ENCODE assay signal across 20 cellular contexts in the genomic region with DNA sequence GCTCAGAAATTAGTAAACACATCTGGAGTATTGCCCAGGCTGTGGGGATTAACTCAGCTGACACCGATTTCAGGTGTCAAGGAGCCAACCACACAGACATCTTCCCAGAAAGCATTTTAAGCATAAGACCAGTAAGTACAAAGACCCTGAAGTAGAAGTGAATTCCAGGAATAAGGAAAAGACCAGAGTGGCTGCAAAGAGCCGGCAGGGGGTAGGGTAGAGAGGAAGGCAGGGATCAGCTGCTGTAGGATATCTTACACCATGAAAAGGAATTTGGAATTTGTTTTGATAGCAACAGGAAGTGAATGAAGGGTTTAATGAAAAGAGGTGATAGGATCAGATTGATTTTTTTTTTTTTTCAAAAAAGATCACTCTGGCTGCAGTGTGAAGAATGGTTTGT.
"Had no signal": no experiment of that assay in that cellular context is flagged by ENCODE, and none has a peak within 500 bp of the region (broad histone marks: within the 10 kb centered on the region; RNA-seq: fewer than 3 reads in every experiment).

No MANE protein-coding gene starts in this region.

- H3K27ac Mint-ChIP-seq: activated B cell treated with CpG ODN at 0.5 μM for 24 hours; activated CD4-positive, alpha-beta memory T cell treated with anti-CD3 and anti-CD28 coated beads, Interleukin-2, amount 10 ng/mL, durations not matched to agents 7 days and 5 days; activated CD8-positive, alpha-beta memory T cell treated with anti-CD3 and anti-CD28 coated beads, Interleukin-2, amount 10 ng/mL, durations not matched to agents 7 days and 5 days; activated naive CD8-positive, alpha-beta T cell treated with anti-CD3 and anti-CD28 coated beads for 36 hours; natural killer cell; stimulated activated naive B cell treated with anti-CD40 and anti-IgM and Interleukin-4, amounts not matched to agents 10 μg/mL and 1 μg/mL and 100 μg/mL, for 72 hours; T-cell had no signal

- H3K4me3 Mint-ChIP-seq: activated B cell treated with CpG ODN at 0.5 μM for 24 hours; activated CD4-positive, alpha-beta memory T cell treated with anti-CD3 and anti-CD28 coated beads, Interleukin-2, amount 10 ng/mL, durations not matched to agents 7 days and 5 days; activated CD8-positive, alpha-beta memory T cell treated with anti-CD3 and anti-CD28 coated beads, Interleukin-2, amount 10 ng/mL, durations not matched to agents 7 days and 5 days; activated naive CD8-positive, alpha-beta T cell treated with anti-CD3 and anti-CD28 coated beads for 36 hours; central memory CD8-positive, alpha-beta T cell; natural killer cell; stimulated activated naive B cell treated with anti-CD40 and anti-IgM and Interleukin-4, amounts not matched to agents 10 μg/mL and 1 μg/mL and 100 μg/mL, for 72 hours; T-cell had no signal

- H3K9me3 Mint-ChIP-seq: activated B cell treated with CpG ODN at 0.5 μM for 24 hours; activated naive CD8-positive, alpha-beta T cell treated with anti-CD3 and anti-CD28 coated beads for 36 hours had no signal

- ATAC-seq: activated CD8-positive, alpha-beta memory T cell treated with anti-CD3 and anti-CD28 coated beads, Interleukin-2, amount 10 ng/mL, durations not matched to agents 7 days and 5 days; body of pancreas; heart right ventricle; lower lobe of right lung; natural killer cell; stimulated activated naive B cell treated with anti-CD40 and anti-IgM and Interleukin-4, amounts not matched to agents 10 μg/mL and 1 μg/mL and 100 μg/mL, for 72 hours; T-cell had no signal

- H3K4me3 ChIP-seq: body of pancreas, esophagus muscularis mucosa, heart right ventricle, lower lobe of right lung, sigmoid colon, thyroid gland, uterus had no signal

- H3K36me3 Mint-ChIP-seq: activated CD8-positive, alpha-beta memory T cell treated with anti-CD3 and anti-CD28 coated beads, Interleukin-2, amount 10 ng/mL, durations not matched to agents 7 days and 5 days; activated naive CD8-positive, alpha-beta T cell treated with anti-CD3 and anti-CD28 coated beads for 36 hours; natural killer cell; stimulated activated naive B cell treated with anti-CD40 and anti-IgM and Interleukin-4, amounts not matched to agents 10 μg/mL and 1 μg/mL and 100 μg/mL, for 72 hours; T-cell had no signal

- H3K4me1 Mint-ChIP-seq: activated B cell treated with CpG ODN at 0.5 μM for 24 hours; activated CD4-positive, alpha-beta memory T cell treated with anti-CD3 and anti-CD28 coated beads, Interleukin-2, amount 10 ng/mL, durations not matched to agents 7 days and 5 days; activated CD8-positive, alpha-beta memory T cell treated with anti-CD3 and anti-CD28 coated beads, Interleukin-2, amount 10 ng/mL, durations not matched to agents 7 days and 5 days; activated naive CD8-positive, alpha-beta T cell treated with anti-CD3 and anti-CD28 coated beads for 36 hours; central memory CD8-positive, alpha-beta T cell; natural killer cell; stimulated activated naive B cell treated with anti-CD40 and anti-IgM and Interleukin-4, amounts not matched to agents 10 μg/mL and 1 μg/mL and 100 μg/mL, for 72 hours; T-cell had no signal

- DNase-seq: activated B cell treated with CpG ODN at 0.5 μM for 24 hours; activated CD4-positive, alpha-beta memory T cell treated with anti-CD3 and anti-CD28 coated beads, Interleukin-2, amount 10 ng/mL, durations not matched to agents 7 days and 5 days; activated CD4-positive, alpha-beta T cell treated with anti-CD3 and anti-CD28 coated beads for 4 hours; activated CD8-positive, alpha-beta memory T cell treated with anti-CD3 and anti-CD28 coated beads, Interleukin-2, amount 10 ng/mL, durations not matched to agents 7 days and 5 days; activated naive CD8-positive, alpha-beta T cell treated with anti-CD3 and anti-CD28 coated beads for 36 hours; amniotic stem cell; body of pancreas; cortex of kidney; effector CD8-positive, alpha-beta T cell; heart right ventricle; islet precursor cell; lower lobe of right lung; natural killer cell; sigmoid colon; stimulated activated naive B cell treated with anti-CD40 and anti-IgM and Interleukin-4, amounts not matched to agents 10 μg/mL and 1 μg/mL and 100 μg/mL, for 72 hours; T-cell; thyroid gland; uterus had no signal

- H3K27me3 Mint-ChIP-seq: activated B cell treated with CpG ODN at 0.5 μM for 24 hours; activated CD4-positive, alpha-beta memory T cell treated with anti-CD3 and anti-CD28 coated beads, Interleukin-2, amount 10 ng/mL, durations not matched to agents 7 days and 5 days; activated CD8-positive, alpha-beta memory T cell treated with anti-CD3 and anti-CD28 coated beads, Interleukin-2, amount 10 ng/mL, durations not matched to agents 7 days and 5 days; central memory CD8-positive, alpha-beta T cell had no signal
